Comparison of ENCODE assay signal across 25 cellular contexts in genomic region chr11:120376547-120377182, GRCh38.
"Had no signal": no experiment of that assay in that cellular context is flagged by ENCODE, and none has a peak within 500 bp of the region (broad histone marks: within the 10 kb centered on the region; RNA-seq: fewer than 3 reads in every experiment).

No MANE protein-coding gene starts in this region.

- H3K27ac ChIP-seq: foreskin keratinocyte, hepatocyte, testis had no signal

- FAIRE-seq: astrocyte had no signal

- ATAC-seq: activated CD8-positive, alpha-beta T cell treated with anti-CD3 and anti-CD28 coated beads for 36 hours; activated T-cell treated with anti-CD3 and anti-CD28 coated beads, Interleukin-2, amount 50 U/mL, for 4 hours; activated T-helper 17 cell treated with anti-CD3 and anti-CD28 coated beads, Interleukin-2, amount 50 U/mL, for 72 hours; foreskin keratinocyte; left lobe of liver; mucosa of descending colon; natural killer cell treated with Interleukin-12 subunit alpha and Interleukin-12 subunit beta and Interleukin-15 and Interleukin-18, amount 100 ng/mL, for 72 hours; sciatic nerve had no signal

- DNase-seq: activated B cell treated with CpG ODN at 0.5 μM for 24 hours; activated CD4-positive, alpha-beta T cell treated with anti-CD3 and anti-CD28 coated beads, Interleukin-2, amount 50 U/mL, for 1 hour; activated CD8-positive, alpha-beta T cell treated with anti-CD3 and anti-CD28 coated beads for 36 hours; activated gamma-delta T cell treated with Interleukin-2 at 50 U/mL for 16 hours; activated naive CD4-positive, alpha-beta T cell treated with anti-CD3 and anti-CD28 coated beads, Interleukin-2, amount 50 U/mL, for 16 hours; activated T-cell treated with anti-CD3 and anti-CD28 coated beads, Interleukin-2, amount 50 U/mL, for 4 hours; amniotic stem cell; central memory CD4-positive, alpha-beta T cell; endodermal cell; foreskin keratinocyte; kidney; mucosa of descending colon; posterior cingulate gyrus; stimulated activated naive CD4-positive, alpha-beta T cell treated with Interleukin-2 at 50 U/mL for 16 hours; T-helper 2 cell; testis; transverse colon had no signal

- H3K9me3 ChIP-seq: esophagus muscularis mucosa, testis, transverse colon had no signal

- H3K27me3 ChIP-seq: esophagus muscularis mucosa, foreskin keratinocyte, hepatocyte, testis, transverse colon had no signal

- H3K4me3 ChIP-seq: esophagus muscularis mucosa, hepatocyte, lung, mucosa of descending colon, testis, transverse colon had no signal

- H3K4me1 ChIP-seq: foreskin keratinocyte, testis had no signal

- H3K36me3 ChIP-seq: esophagus muscularis mucosa, transverse colon had no signal
